Comparison of ENCODE assay signal across 20 cellular contexts in genomic region chr15:47355759-47356158, GRCh38.
"Had no signal": no experiment of that assay in that cellular context is flagged by ENCODE, and none has a peak within 500 bp of the region (broad histone marks: within the 10 kb centered on the region; RNA-seq: fewer than 3 reads in every experiment).

No MANE protein-coding gene starts in this region.

- H3K36me3 ChIP-seq: MG63, SJSA1 had no signal

- H3K4me1 ChIP-seq: SJSA1 had no signal

- H3K4me3 ChIP-seq: MG63, SJSA1, SK-N-MC had no signal

- H3K27ac ChIP-seq: SJSA1, SK-N-MC had no signal

- DNase-seq: Karpas-422, KG1, MG63, NCI-H1092 treated with DMSO at 0.1 percent for 48 hours, NCI-H1436, NCI-H187, NCI-H2029, NCI-H2081 treated with DMSO at 0.1 percent for 48 hours, NCI-H2171, NCI-H226, NCI-H446, NCI-H510A, NCI-H524 treated with DMSO at 0.1 percent for 48 hours, NCI-H69, NCI-H774, Right ventricle myocardium superior, RPMI8226, SIG-M5 had no signal

- H3K9me3 ChIP-seq: MG63, SJSA1 had no signal

- H3K27me3 ChIP-seq: MG63, SJSA1 had no signal
